In genomic region chr22:47450876-47451475, GRCh38 we compare ENCODE assay signal across 29 cellular contexts.
"Had no signal": no experiment of that assay in that cellular context is flagged by ENCODE, and none has a peak within 500 bp of the region (broad histone marks: within the 10 kb centered on the region; RNA-seq: fewer than 3 reads in every experiment).

No MANE protein-coding gene starts in this region.

- H3K4me3 ChIP-seq: adrenal gland, MG63, Peyer's patch, SJSA1 had no signal

- H3K9me3 ChIP-seq: adrenal gland, MG63, Peyer's patch, SJSA1 had no signal

- H3K36me3 ChIP-seq: adrenal gland, MG63, Peyer's patch, SJSA1 had no signal

- H3K4me1 ChIP-seq: adrenal gland, Peyer's patch, SJSA1 had no signal

- DNase-seq: activated CD4-positive, alpha-beta T cell treated with anti-CD3 and anti-CD28 coated beads for 36 hours; activated CD4-positive, alpha-beta T cell treated with anti-CD3 and anti-CD28 coated beads, Interleukin-2, amount 10 ng/mL, durations not matched to agents 7 days and 5 days; activated CD4-positive, alpha-beta T cell treated with anti-CD3 and anti-CD28 coated beads, Interleukin-2, amount 50 U/mL, for 48 hours; activated CD8-positive, alpha-beta T cell treated with anti-CD3 and anti-CD28 coated beads, Interleukin-2, amount 10 ng/mL, durations not matched to agents 7 days and 5 days; activated gamma-delta T cell; activated naive CD4-positive, alpha-beta T cell treated with anti-CD3 and anti-CD28 coated beads for 36 hours; activated T-cell treated with anti-CD3 and anti-CD28 coated beads, Interleukin-2, amount 50 U/mL, for 24 hours; adrenal gland; caudate nucleus; Kasumi-1; KG1; MG63; NCI-H1048; NCI-H1105 treated with DMSO at 0.1 percent for 48 hours; NCI-H1436; NCI-H1694; NCI-H1930; NCI-H2081 treated with DMSO at 0.1 percent for 48 hours; NCI-H226; NCI-H524 treated with DMSO at 0.1 percent for 48 hours; PC-3; Peyer's patch; RPMI8226; SHP77 treated with DMSO at 0.1 percent for 48 hours; SW 1271; T-helper 1 cell; T-helper 2 cell; T-helper 9 cell had no signal

- H3K27ac ChIP-seq: adrenal gland, Peyer's patch, SJSA1 had no signal

- H3K27me3 ChIP-seq: adrenal gland, MG63, Peyer's patch, SJSA1 had no signal
